Comparison of ENCODE assay signal across 11 cellular contexts in genomic region chr19:32676895-32677359, GRCh38. TPM values are rescaled to one million over a fixed set of nuclear protein-coding genes. Genes with fewer than 3 reads are reported as not detected.
DNase-seq lines count a peak whose midpoint lies in the region; ATAC-seq, FAIRE-seq and TF ChIP-seq lines count a peak whose summit lies in the region.
"Had no signal": no experiment of that assay in that cellular context is flagged by ENCODE, and none has a peak within 500 bp of the region (broad histone marks: within the 10 kb centered on the region; RNA-seq: fewer than 3 reads in every experiment).

No MANE protein-coding gene starts in this region.

- H3K36me3 ChIP-seq in kidney (ENCODE audit: control insufficient read depth in 1 of 2, insufficient read depth in 2 of 2, low read length in 2 of 2), result no peaks in the 10 kb centered on the region
- H3K36me3 ChIP-seq: tibial nerve had no signal

- no peak overlapping the region for H3K9ac ChIP-seq in kidney (ENCODE audit: low read length in 2 of 2)

- H3K4me1 ChIP-seq in kidney (ENCODE audit: control insufficient read depth in 1 of 2, insufficient read depth in 1 of 2, low read depth in 1 of 2, low read length in 2 of 2), result peaks cover 0 to 17% of the 10 kb centered on the region in 2 donors
- H3K4me1 ChIP-seq in foreskin keratinocyte, result no peaks in the 10 kb centered on the region

- H3K9me3 Mint-ChIP-seq in activated naive CD4-positive, alpha-beta T cell treated with anti-CD3 and anti-CD28 coated beads, Interleukin-2, amount 50 U/mL, for 24 hours, result no peaks in the 10 kb centered on the region
- H3K9me3 Mint-ChIP-seq in activated CD4-positive, alpha-beta memory T cell treated with anti-CD3 and anti-CD28 coated beads, Interleukin-2, amount 10 ng/mL, durations not matched to agents 7 days and 5 days, result no peaks in the 10 kb centered on the region
- H3K9me3 Mint-ChIP-seq in stimulated activated naive CD8-positive, alpha-beta T cell treated with anti-CD3 and anti-CD28 coated beads, Interleukin-15, amount 100 ng/mL, for 72 hours, result no peaks in the 10 kb centered on the region

- H3K27me3 Mint-ChIP-seq in activated naive CD4-positive, alpha-beta T cell treated with anti-CD3 and anti-CD28 coated beads, Interleukin-2, amount 50 U/mL, for 24 hours, result peaks cover 12% of the 10 kb centered on the region
- peaks cover 16% of the 10 kb centered on the region for H3K27me3 Mint-ChIP-seq in activated CD4-positive, alpha-beta memory T cell treated with anti-CD3 and anti-CD28 coated beads, Interleukin-2, amount 10 ng/mL, durations not matched to agents 7 days and 5 days
- peaks cover 27% of the 10 kb centered on the region for H3K27me3 Mint-ChIP-seq in stimulated activated naive CD8-positive, alpha-beta T cell treated with anti-CD3 and anti-CD28 coated beads, Interleukin-15, amount 100 ng/mL, for 72 hours

- H3K27ac ChIP-seq in kidney (ENCODE audit: low read depth in 2 of 2, low read length in 2 of 2) (no peak overlapping the region), foreskin keratinocyte (no peak overlapping the region)
- H3K27ac ChIP-seq: tibial nerve had no signal

- DNase-seq in activated naive CD4-positive, alpha-beta T cell treated with anti-CD3 and anti-CD28 coated beads, Interleukin-2, amount 50 U/mL, for 16 hours, result no peak
- DNase-seq in activated CD4-positive, alpha-beta memory T cell treated with anti-CD3 and anti-CD28 coated beads, Interleukin-2, amount 10 ng/mL, durations not matched to agents 7 days and 5 days, result no peak
- DNase-seq in kidney (peak; percentile 73), anterior cingulate cortex (lab: John Stamatoyannopoulos, UW) (no peak), foreskin keratinocyte (no peak), foreskin fibroblast (no peak)
- DNase-seq in stimulated activated naive CD8-positive, alpha-beta T cell treated with anti-CD3 and anti-CD28 coated beads, Interleukin-15, amount 100 ng/mL, for 72 hours, result no peak
- DNase-seq: cortex of kidney had no signal

- ATAC-seq in stimulated activated naive CD8-positive, alpha-beta T cell treated with anti-CD3 and anti-CD28 coated beads, Interleukin-15, amount 100 ng/mL, for 72 hours, result no peak
- ATAC-seq in foreskin keratinocyte, result no peak

- CTCF ChIA-PET in activated CD4-positive, alpha-beta memory T cell treated with anti-CD3 and anti-CD28 coated beads, Interleukin-2, amount 10 ng/mL, durations not matched to agents 7 days and 5 days (lab: Charles Lee), result interaction anchor here (1.1 to 1.4 kb wide), 5 partner anchors 9 to 500 kb away, joined by 3 to 6 read pairs (median 3); partner anchors contain the start of gene NUDT19

- POLR2A ChIA-PET in activated CD4-positive, alpha-beta memory T cell treated with anti-CD3 and anti-CD28 coated beads, Interleukin-2, amount 10 ng/mL, durations not matched to agents 7 days and 5 days (lab: Charles Lee), result interaction anchor here (0.9 to 4.1 kb wide), 4 partner anchors 13 to 96 kb away, joined by 3 to 34 read pairs (median 6); partner anchors contain the start of genes NUDT19 and PDCD5

- FAIRE-seq in kidney (lab: Jason Lieb, UNC), result no peak

- intact Hi-C loops in kidney (cut with DNase I), result no loop called here

- no peak for TF ChIP-seq CTCF in kidney (IDR thresholded peaks at IDR 0.05; ENCODE audit: borderline replicate concordance, extremely low read depth, insufficient read depth)
- TF ChIP-seq CTCF in foreskin keratinocyte (conservative IDR thresholded peaks at IDR 0.05), result no peak
- TF ChIP-seq CTCF in foreskin fibroblast (IDR thresholded peaks at IDR 0.05; ENCODE audit: low read depth, low read length), result no peak

- peak overlapping the region; percentile 68 for H3K4me3 Mint-ChIP-seq in activated naive CD4-positive, alpha-beta T cell treated with anti-CD3 and anti-CD28 coated beads, Interleukin-2, amount 50 U/mL, for 24 hours
- peak overlapping the region; percentile 54 for H3K4me3 Mint-ChIP-seq in activated CD4-positive, alpha-beta memory T cell treated with anti-CD3 and anti-CD28 coated beads, Interleukin-2, amount 10 ng/mL, durations not matched to agents 7 days and 5 days
- H3K4me3 Mint-ChIP-seq in stimulated activated naive CD8-positive, alpha-beta T cell treated with anti-CD3 and anti-CD28 coated beads, Interleukin-15, amount 100 ng/mL, for 72 hours, result peak overlapping the region; percentile 10 to 49

- H3K27me3 ChIP-seq in foreskin keratinocyte, result peaks cover 28% of the 10 kb centered on the region

- H3K4me1 Mint-ChIP-seq in activated naive CD4-positive, alpha-beta T cell treated with anti-CD3 and anti-CD28 coated beads, Interleukin-2, amount 50 U/mL, for 24 hours, result peaks cover 23% of the 10 kb centered on the region
- H3K4me1 Mint-ChIP-seq in activated CD4-positive, alpha-beta memory T cell treated with anti-CD3 and anti-CD28 coated beads, Interleukin-2, amount 10 ng/mL, durations not matched to agents 7 days and 5 days, result peaks cover 30% of the 10 kb centered on the region
- H3K4me1 Mint-ChIP-seq in stimulated activated naive CD8-positive, alpha-beta T cell treated with anti-CD3 and anti-CD28 coated beads, Interleukin-15, amount 100 ng/mL, for 72 hours, result peaks cover 39% of the 10 kb centered on the region

- no peaks in the 10 kb centered on the region for H3K36me3 Mint-ChIP-seq in activated naive CD4-positive, alpha-beta T cell treated with anti-CD3 and anti-CD28 coated beads, Interleukin-2, amount 50 U/mL, for 24 hours
- H3K36me3 Mint-ChIP-seq in activated CD4-positive, alpha-beta memory T cell treated with anti-CD3 and anti-CD28 coated beads, Interleukin-2, amount 10 ng/mL, durations not matched to agents 7 days and 5 days (ENCODE audit: low read depth), result no peaks in the 10 kb centered on the region

- H3K27ac Mint-ChIP-seq in activated naive CD4-positive, alpha-beta T cell treated with anti-CD3 and anti-CD28 coated beads, Interleukin-2, amount 50 U/mL, for 24 hours, result peak overlapping the region; percentile 81
- no peak overlapping the region for H3K27ac Mint-ChIP-seq in activated CD4-positive, alpha-beta memory T cell treated with anti-CD3 and anti-CD28 coated beads, Interleukin-2, amount 10 ng/mL, durations not matched to agents 7 days and 5 days
- H3K27ac Mint-ChIP-seq in stimulated activated naive CD8-positive, alpha-beta T cell treated with anti-CD3 and anti-CD28 coated beads, Interleukin-15, amount 100 ng/mL, for 72 hours, result no peak overlapping the region

- H3K4me3 ChIP-seq in kidney (ENCODE audit: low read length in 2 of 2) (peak overlapping the region; percentile 40 to 87), foreskin fibroblast (ENCODE audit: low read depth in 1 of 2, low read length in 2 of 2) (no peak overlapping the region)

- no peaks in the 10 kb centered on the region for H3K9me3 ChIP-seq in kidney (ENCODE audit: control insufficient read depth in 1 of 2, low read length in 2 of 2)
- H3K9me3 ChIP-seq: tibial nerve had no signal

RNA-seq across cellular contexts. Expression of gene RGS9BP, which starts 1.3 kb away (rescaled TPM):
- total RNA-seq in activated CD4-positive, alpha-beta memory T cell treated with anti-CD3 and anti-CD28 coated beads, Interleukin-2, amount 10 ng/mL, durations not matched to agents 7 days and 5 days, result under 1 TPM; 0.40 to 0.43 TPM
- total RNA-seq in kidney (0.72 TPM), foreskin keratinocyte (0.07 TPM in 2 replicates)
- polyA plus RNA-seq in kidney (ENCODE audit: insufficient read depth, low read depth, low replicate concordance) (0.39 TPM), foreskin keratinocyte (0.03 TPM in 2 replicates)

RNA-seq across cellular contexts. Expression of gene ANKRD27, which starts 1.9 kb away (rescaled TPM):
- 10 to 100 TPM; 40.4 to 40.6 TPM for total RNA-seq in activated CD4-positive, alpha-beta memory T cell treated with anti-CD3 and anti-CD28 coated beads, Interleukin-2, amount 10 ng/mL, durations not matched to agents 7 days and 5 days
- total RNA-seq in kidney (29.8 TPM), foreskin keratinocyte (28.4 and 28.9 TPM in 2 replicates)
- polyA plus RNA-seq in kidney (ENCODE audit: insufficient read depth, low read depth, low replicate concordance) (9.3 TPM), foreskin keratinocyte (7.8 and 9.2 TPM in 2 replicates)

RNA-seq across cellular contexts. Expression of gene NUDT19, which starts 14.7 kb away (rescaled TPM):
- total RNA-seq in activated CD4-positive, alpha-beta memory T cell treated with anti-CD3 and anti-CD28 coated beads, Interleukin-2, amount 10 ng/mL, durations not matched to agents 7 days and 5 days, result 10 to 100 TPM; 15.0 to 15.1 TPM
- total RNA-seq in kidney, result 11.7 TPM
- 8.8 TPM for polyA plus RNA-seq in kidney (ENCODE audit: insufficient read depth, low read depth, low replicate concordance)
- 15.7 and 16.2 TPM in 2 replicates for total RNA-seq in foreskin keratinocyte
- polyA plus RNA-seq in foreskin keratinocyte, result 9.6 and 11.2 TPM in 2 replicates

RNA-seq across cellular contexts. Expression of gene TDRD12, which starts 42.6 kb away (rescaled TPM):
- total RNA-seq in activated CD4-positive, alpha-beta memory T cell treated with anti-CD3 and anti-CD28 coated beads, Interleukin-2, amount 10 ng/mL, durations not matched to agents 7 days and 5 days, result under 1 TPM in 1 of 2 experiments, not detected in 1; 0.45 TPM
- total RNA-seq in kidney (0.38 TPM), foreskin keratinocyte (1.2 and 2.3 TPM in 2 replicates)
- polyA plus RNA-seq in kidney (ENCODE audit: insufficient read depth, low read depth, low replicate concordance) (not detected), foreskin keratinocyte (0.38 and 0.91 TPM in 2 replicates)
- polyA plus RNA-seq: BJ had no signal

Comparison
In these comparisons a context has a peak if more than half of its experiments do, and no peak if none do; other contexts are left out.
1. H3K4me3 ChIP-seq: peak in kidney (2 of 2); none in foreskin fibroblast (0 of 2).
2. Peak in every context shown above with its lines, with median percentiles within 50 percentile points of each other: H3K4me3 Mint-ChIP-seq.